8 cellular contexts compared by ENCODE assay signal in the genomic region with DNA sequence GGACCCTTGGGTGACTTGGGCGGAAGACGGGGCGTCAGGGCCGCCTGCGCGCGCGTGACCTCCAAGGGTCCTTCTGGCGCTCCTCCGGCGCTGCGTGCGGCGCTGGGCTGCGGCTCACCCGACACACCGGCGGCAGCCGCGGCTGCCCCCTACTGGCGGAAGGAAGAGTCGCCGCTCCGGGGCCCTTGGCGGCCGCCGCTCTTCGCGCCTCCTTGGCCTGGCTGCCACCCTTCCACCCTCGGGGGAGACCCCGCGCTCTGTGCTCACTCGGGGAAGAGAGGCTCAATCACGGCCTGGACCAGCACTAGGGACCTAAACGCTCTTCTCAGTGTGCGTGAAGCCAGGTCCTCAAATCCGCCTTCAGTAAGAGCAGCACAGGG.
A peak's percentile ranks its signal among the peaks of the same experiment; 100 is the strongest.
DNase-seq lines count a peak whose midpoint lies in the region; ATAC-seq and TF ChIP-seq lines count a peak whose summit lies in the region.

No MANE protein-coding gene starts in this region.

- TF ChIP-seq POLR2A in erythroblast (IDR thresholded peaks at IDR 0.05; ENCODE audit: low read length) = no peak

- peak overlapping the region in 1 of 5 donors; percentile 69 for H3K9ac ChIP-seq in subcutaneous abdominal adipose tissue (ENCODE audit: low read length in 5 of 5)

- H3K9me3 Mint-ChIP-seq in activated CD8-positive, alpha-beta memory T cell treated with anti-CD3 and anti-CD28 coated beads, Interleukin-2, amount 10 ng/mL, durations not matched to agents 7 days and 5 days (ENCODE audit: low read depth) = no peaks in the 10 kb centered on the region
- H3K9me3 Mint-ChIP-seq in naive B cell = peaks cover 0 to 2% (median 0%) of the 10 kb centered on the region in 7 donors

- peaks cover 6% of the 10 kb centered on the region for H3K4me1 Mint-ChIP-seq in activated CD8-positive, alpha-beta memory T cell treated with anti-CD3 and anti-CD28 coated beads, Interleukin-2, amount 10 ng/mL, durations not matched to agents 7 days and 5 days
- peaks cover 4 to 11% (median 5%) of the 10 kb centered on the region in 3 donors for H3K4me1 Mint-ChIP-seq in naive B cell

- H3K9me3 ChIP-seq in MG63 (no peaks in the 10 kb centered on the region), subcutaneous abdominal adipose tissue (ENCODE audit: control insufficient read depth in 5 of 5, low read length in 5 of 5) (no peaks in the 10 kb centered on the region)

- H3K27me3 Mint-ChIP-seq in activated CD8-positive, alpha-beta memory T cell treated with anti-CD3 and anti-CD28 coated beads, Interleukin-2, amount 10 ng/mL, durations not matched to agents 7 days and 5 days = peaks cover 37% of the 10 kb centered on the region
- H3K27me3 Mint-ChIP-seq in naive B cell = peaks cover 70 to 75% (median 73%) of the 10 kb centered on the region in 3 donors

- H3K4me3 ChIP-seq in GM12864 (ENCODE audit: low read depth, low read length) = peak overlapping the region; percentile 50
- H3K4me3 ChIP-seq in MG63 = no peak overlapping the region; the same call in none of the 2 replicates
- H3K4me3 ChIP-seq in subcutaneous abdominal adipose tissue (ENCODE audit: low read depth in 1 of 5, low read length in 5 of 5) = peak overlapping the region in 4 of 5 donors; percentile 60 to 77 (median 67)

- no peak overlapping the region for H3K27ac ChIP-seq in subcutaneous abdominal adipose tissue (ENCODE audit: low read depth, low read length)

- peak; percentile 80 for TF ChIP-seq CTCF in GM12864 (IDR thresholded peaks at IDR 0.05; ENCODE audit: low read depth, low read length, missing control alignments)

- peaks cover 2 to 14% (median 12%) of the 10 kb centered on the region in 5 donors for H3K4me1 ChIP-seq in subcutaneous abdominal adipose tissue (ENCODE audit: control insufficient read depth in 5 of 5, insufficient read depth in 5 of 5, low read length in 5 of 5)

- DNase-seq in GM12864 (ENCODE audit: low read depth) = no peak
- peak; percentile 45 for DNase-seq in H4 (ENCODE audit: low spot score)
- DNase-seq in MG63 = peak; percentile 44
- DNase-seq in activated CD8-positive, alpha-beta memory T cell treated with anti-CD3 and anti-CD28 coated beads, Interleukin-2, amount 10 ng/mL, durations not matched to agents 7 days and 5 days = peak; percentile 61
- DNase-seq in erythroblast (lab: John Stamatoyannopoulos, UW) = peak; percentile 71 to 80
- no peak for DNase-seq in naive B cell
- DNase-seq in central memory CD4-positive, alpha-beta T cell = no peak

- peaks cover 6% of the 10 kb centered on the region; the same call in 1 of the 2 replicates for H3K27me3 ChIP-seq in MG63
- H3K27me3 ChIP-seq in subcutaneous abdominal adipose tissue (ENCODE audit: control insufficient read depth in 5 of 5, insufficient read depth in 4 of 5, low read length in 5 of 5) = peaks cover 0 to 8% (median 2%) of the 10 kb centered on the region in 5 donors

- H3K27ac Mint-ChIP-seq in activated CD8-positive, alpha-beta memory T cell treated with anti-CD3 and anti-CD28 coated beads, Interleukin-2, amount 10 ng/mL, durations not matched to agents 7 days and 5 days = no peak overlapping the region
- H3K27ac Mint-ChIP-seq in naive B cell = no peak overlapping the region

- H3K36me3 ChIP-seq in MG63 (no peaks in the 10 kb centered on the region), subcutaneous abdominal adipose tissue (ENCODE audit: control insufficient read depth in 5 of 5, insufficient read depth in 5 of 5, low read length in 5 of 5) (no peaks in the 10 kb centered on the region)

- no peaks in the 10 kb centered on the region for H3K36me3 Mint-ChIP-seq in activated CD8-positive, alpha-beta memory T cell treated with anti-CD3 and anti-CD28 coated beads, Interleukin-2, amount 10 ng/mL, durations not matched to agents 7 days and 5 days
- H3K36me3 Mint-ChIP-seq in naive B cell = no peaks in the 10 kb centered on the region

- CTCF ChIA-PET in activated CD8-positive, alpha-beta memory T cell treated with anti-CD3 and anti-CD28 coated beads, Interleukin-2, amount 10 ng/mL, durations not matched to agents 7 days and 5 days (lab: Charles Lee) = interaction anchor here (0.6 to 2.0 kb wide), 11 partner anchors 8 to 312 kb away, joined by 3 to 12 read pairs (median 4); no protein-coding TSS in a partner anchor

- peak overlapping the region; percentile 12 for H3K4me3 Mint-ChIP-seq in activated CD8-positive, alpha-beta memory T cell treated with anti-CD3 and anti-CD28 coated beads, Interleukin-2, amount 10 ng/mL, durations not matched to agents 7 days and 5 days
- peak overlapping the region in 6 of 8 donors; percentile 38 to 74 (median 63) for H3K4me3 Mint-ChIP-seq in naive B cell

- peak; percentile 82 for ATAC-seq in activated CD8-positive, alpha-beta memory T cell treated with anti-CD3 and anti-CD28 coated beads, Interleukin-2, amount 10 ng/mL, durations not matched to agents 7 days and 5 days
- peak in 1 of 2 donors; percentile 58 for ATAC-seq in naive B cell (ENCODE audit: low read depth in 2 of 2)

Comparison
In these comparisons a context has a peak if more than half of its experiments do, and no peak if none do; other contexts are left out.
1. DNase-seq: peak in H4 (single experiment), MG63 (single experiment), activated CD8-positive, alpha-beta memory T cell treated with anti-CD3 and anti-CD28 coated beads, Interleukin-2, amount 10 ng/mL, durations not matched to agents 7 days and 5 days (single experiment) and erythroblast (2 of 2); none in GM12864 (single experiment), naive B cell (single experiment) and central memory CD4-positive, alpha-beta T cell (single experiment).